ENCODE assay signal across 2 cellular contexts in the genomic region with DNA sequence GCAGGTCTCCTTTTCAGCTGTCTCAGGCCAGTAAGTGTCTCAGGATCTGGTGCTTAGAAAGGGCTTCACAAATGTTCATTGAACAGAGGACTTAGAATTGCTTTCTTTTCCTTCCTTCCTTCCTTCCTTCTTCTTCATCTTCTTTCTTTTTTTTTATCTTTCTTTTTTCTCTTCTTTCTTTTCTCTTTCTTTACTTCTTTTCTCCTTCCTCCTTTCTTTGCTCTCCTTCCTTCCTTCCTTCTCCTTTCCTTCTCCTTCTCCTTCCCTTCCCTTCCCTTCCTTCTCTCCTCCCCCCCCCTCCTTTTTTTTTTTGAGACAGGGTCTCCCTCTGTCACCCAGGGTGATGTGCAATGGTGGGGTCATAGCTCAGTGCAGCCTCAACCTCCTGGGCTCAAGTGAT.
TF ChIP-seq lines count a peak whose summit lies in the region.

No MANE protein-coding gene starts in this region.

TF ChIP-seq in H1, 55 proteins besides CTCF, POLR2A, EP300 and RAD21:
- TF ChIP-seq KDM5A (IDR thresholded peaks at IDR 0.05; ENCODE audit: low read length) (no peak), EZH2 (IDR thresholded peaks at IDR 0.05; ENCODE audit: low read depth, low read length, severe bottlenecking) (no peak), SIN3A (conservative IDR thresholded peaks at IDR 0.05 in 1 of 2, IDR thresholded peaks at IDR 0.05 in 1 of 2; ENCODE audit: low read depth in 1 of 2, low read length in 2 of 2) (no peak), YY1 (IDR thresholded peaks at IDR 0.05; ENCODE audit: low read depth, low read length) (no peak), POU5F1 (IDR thresholded peaks at IDR 0.05; ENCODE audit: low read depth, low read length) (no peak), CTBP2 (IDR thresholded peaks at IDR 0.05; ENCODE audit: borderline replicate concordance, insufficient read depth, insufficient read length, low read length) (no peak), EGR1 (IDR thresholded peaks at IDR 0.05; ENCODE audit: borderline replicate concordance, low read depth, low read length) (no peak), ASH2L (IDR thresholded peaks at IDR 0.05; ENCODE audit: low read length) (no peak), JUND (IDR thresholded peaks at IDR 0.05; ENCODE audit: low read length) (no peak), TCF12 (IDR thresholded peaks at IDR 0.05; ENCODE audit: low read depth, low read length) (no peak)
- TF ChIP-seq, protein P1, sequence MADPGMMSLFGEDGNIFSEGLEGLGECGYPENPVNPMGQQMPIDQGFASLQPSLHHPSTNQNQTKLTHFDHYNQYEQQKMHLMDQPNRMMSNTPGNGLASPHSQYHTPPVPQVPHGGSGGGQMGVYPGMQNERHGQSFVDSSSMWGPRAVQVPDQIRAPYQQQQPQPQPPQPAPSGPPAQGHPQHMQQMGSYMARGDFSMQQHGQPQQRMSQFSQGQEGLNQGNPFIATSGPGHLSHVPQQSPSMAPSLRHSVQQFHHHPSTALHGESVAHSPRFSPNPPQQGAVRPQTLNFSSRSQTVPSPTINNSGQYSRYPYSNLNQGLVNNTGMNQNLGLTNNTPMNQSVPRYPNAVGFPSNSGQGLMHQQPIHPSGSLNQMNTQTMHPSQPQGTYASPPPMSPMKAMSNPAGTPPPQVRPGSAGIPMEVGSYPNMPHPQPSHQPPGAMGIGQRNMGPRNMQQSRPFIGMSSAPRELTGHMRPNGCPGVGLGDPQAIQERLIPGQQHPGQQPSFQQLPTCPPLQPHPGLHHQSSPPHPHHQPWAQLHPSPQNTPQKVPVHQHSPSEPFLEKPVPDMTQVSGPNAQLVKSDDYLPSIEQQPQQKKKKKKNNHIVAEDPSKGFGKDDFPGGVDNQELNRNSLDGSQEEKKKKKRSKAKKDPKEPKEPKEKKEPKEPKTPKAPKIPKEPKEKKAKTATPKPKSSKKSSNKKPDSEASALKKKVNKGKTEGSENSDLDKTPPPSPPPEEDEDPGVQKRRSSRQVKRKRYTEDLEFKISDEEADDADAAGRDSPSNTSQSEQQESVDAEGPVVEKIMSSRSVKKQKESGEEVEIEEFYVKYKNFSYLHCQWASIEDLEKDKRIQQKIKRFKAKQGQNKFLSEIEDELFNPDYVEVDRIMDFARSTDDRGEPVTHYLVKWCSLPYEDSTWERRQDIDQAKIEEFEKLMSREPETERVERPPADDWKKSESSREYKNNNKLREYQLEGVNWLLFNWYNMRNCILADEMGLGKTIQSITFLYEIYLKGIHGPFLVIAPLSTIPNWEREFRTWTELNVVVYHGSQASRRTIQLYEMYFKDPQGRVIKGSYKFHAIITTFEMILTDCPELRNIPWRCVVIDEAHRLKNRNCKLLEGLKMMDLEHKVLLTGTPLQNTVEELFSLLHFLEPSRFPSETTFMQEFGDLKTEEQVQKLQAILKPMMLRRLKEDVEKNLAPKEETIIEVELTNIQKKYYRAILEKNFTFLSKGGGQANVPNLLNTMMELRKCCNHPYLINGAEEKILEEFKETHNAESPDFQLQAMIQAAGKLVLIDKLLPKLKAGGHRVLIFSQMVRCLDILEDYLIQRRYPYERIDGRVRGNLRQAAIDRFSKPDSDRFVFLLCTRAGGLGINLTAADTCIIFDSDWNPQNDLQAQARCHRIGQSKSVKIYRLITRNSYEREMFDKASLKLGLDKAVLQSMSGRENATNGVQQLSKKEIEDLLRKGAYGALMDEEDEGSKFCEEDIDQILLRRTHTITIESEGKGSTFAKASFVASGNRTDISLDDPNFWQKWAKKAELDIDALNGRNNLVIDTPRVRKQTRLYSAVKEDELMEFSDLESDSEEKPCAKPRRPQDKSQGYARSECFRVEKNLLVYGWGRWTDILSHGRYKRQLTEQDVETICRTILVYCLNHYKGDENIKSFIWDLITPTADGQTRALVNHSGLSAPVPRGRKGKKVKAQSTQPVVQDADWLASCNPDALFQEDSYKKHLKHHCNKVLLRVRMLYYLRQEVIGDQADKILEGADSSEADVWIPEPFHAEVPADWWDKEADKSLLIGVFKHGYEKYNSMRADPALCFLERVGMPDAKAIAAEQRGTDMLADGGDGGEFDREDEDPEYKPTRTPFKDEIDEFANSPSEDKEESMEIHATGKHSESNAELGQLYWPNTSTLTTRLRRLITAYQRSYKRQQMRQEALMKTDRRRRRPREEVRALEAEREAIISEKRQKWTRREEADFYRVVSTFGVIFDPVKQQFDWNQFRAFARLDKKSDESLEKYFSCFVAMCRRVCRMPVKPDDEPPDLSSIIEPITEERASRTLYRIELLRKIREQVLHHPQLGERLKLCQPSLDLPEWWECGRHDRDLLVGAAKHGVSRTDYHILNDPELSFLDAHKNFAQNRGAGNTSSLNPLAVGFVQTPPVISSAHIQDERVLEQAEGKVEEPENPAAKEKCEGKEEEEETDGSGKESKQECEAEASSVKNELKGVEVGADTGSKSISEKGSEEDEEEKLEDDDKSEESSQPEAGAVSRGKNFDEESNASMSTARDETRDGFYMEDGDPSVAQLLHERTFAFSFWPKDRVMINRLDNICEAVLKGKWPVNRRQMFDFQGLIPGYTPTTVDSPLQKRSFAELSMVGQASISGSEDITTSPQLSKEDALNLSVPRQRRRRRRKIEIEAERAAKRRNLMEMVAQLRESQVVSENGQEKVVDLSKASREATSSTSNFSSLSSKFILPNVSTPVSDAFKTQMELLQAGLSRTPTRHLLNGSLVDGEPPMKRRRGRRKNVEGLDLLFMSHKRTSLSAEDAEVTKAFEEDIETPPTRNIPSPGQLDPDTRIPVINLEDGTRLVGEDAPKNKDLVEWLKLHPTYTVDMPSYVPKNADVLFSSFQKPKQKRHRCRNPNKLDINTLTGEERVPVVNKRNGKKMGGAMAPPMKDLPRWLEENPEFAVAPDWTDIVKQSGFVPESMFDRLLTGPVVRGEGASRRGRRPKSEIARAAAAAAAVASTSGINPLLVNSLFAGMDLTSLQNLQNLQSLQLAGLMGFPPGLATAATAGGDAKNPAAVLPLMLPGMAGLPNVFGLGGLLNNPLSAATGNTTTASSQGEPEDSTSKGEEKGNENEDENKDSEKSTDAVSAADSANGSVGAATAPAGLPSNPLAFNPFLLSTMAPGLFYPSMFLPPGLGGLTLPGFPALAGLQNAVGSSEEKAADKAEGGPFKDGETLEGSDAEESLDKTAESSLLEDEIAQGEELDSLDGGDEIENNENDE (IDR thresholded peaks at IDR 0.05; ENCODE audit: insufficient replicate concordance, low read length), result no peak

TF ChIP-seq in SK-N-SH, 30 proteins besides CTCF, POLR2A, EP300 and RAD21:
- TF ChIP-seq TEAD4 (IDR thresholded peaks at IDR 0.05; ENCODE audit: borderline replicate concordance, insufficient read depth) (no peak), RCOR1 (IDR thresholded peaks at IDR 0.05; ENCODE audit: low read length) (no peak), MEF2A (IDR thresholded peaks at IDR 0.05; ENCODE audit: borderline replicate concordance, low read depth) (no peak), SIN3A (IDR thresholded peaks at IDR 0.05; ENCODE audit: borderline replicate concordance, low read depth, low read length) (no peak), TCF12 (IDR thresholded peaks at IDR 0.05) (no peak), CHD2 (IDR thresholded peaks at IDR 0.05; ENCODE audit: low read length, partially characterized antibody) (no peak), FOXM1 (IDR thresholded peaks at IDR 0.05; ENCODE audit: low read depth) (no peak), FOXJ3 (CRISPR knock-in tag; IDR thresholded peaks at IDR 0.05) (no peak), SMC3 (IDR thresholded peaks at IDR 0.05; ENCODE audit: low read depth, low read length) (no peak), RXRA (IDR thresholded peaks at IDR 0.05; ENCODE audit: borderline replicate concordance, low read depth) (no peak), POLR2AphosphoS5 (IDR thresholded peaks at IDR 0.05; ENCODE audit: low read depth, low read length) (no peak)
- TF ChIP-seq, protein P2, sequence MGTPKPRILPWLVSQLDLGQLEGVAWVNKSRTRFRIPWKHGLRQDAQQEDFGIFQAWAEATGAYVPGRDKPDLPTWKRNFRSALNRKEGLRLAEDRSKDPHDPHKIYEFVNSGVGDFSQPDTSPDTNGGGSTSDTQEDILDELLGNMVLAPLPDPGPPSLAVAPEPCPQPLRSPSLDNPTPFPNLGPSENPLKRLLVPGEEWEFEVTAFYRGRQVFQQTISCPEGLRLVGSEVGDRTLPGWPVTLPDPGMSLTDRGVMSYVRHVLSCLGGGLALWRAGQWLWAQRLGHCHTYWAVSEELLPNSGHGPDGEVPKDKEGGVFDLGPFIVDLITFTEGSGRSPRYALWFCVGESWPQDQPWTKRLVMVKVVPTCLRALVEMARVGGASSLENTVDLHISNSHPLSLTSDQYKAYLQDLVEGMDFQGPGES (IDR thresholded peaks at IDR 0.05; ENCODE audit: low read depth, low read length), result no peak
- TF ChIP-seq, protein P3, sequence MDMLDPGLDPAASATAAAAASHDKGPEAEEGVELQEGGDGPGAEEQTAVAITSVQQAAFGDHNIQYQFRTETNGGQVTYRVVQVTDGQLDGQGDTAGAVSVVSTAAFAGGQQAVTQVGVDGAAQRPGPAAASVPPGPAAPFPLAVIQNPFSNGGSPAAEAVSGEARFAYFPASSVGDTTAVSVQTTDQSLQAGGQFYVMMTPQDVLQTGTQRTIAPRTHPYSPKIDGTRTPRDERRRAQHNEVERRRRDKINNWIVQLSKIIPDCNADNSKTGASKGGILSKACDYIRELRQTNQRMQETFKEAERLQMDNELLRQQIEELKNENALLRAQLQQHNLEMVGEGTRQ (IDR thresholded peaks at IDR 0.05; ENCODE audit: borderline replicate concordance, low read depth, low read length), result no peak
- TF ChIP-seq, protein P4, sequence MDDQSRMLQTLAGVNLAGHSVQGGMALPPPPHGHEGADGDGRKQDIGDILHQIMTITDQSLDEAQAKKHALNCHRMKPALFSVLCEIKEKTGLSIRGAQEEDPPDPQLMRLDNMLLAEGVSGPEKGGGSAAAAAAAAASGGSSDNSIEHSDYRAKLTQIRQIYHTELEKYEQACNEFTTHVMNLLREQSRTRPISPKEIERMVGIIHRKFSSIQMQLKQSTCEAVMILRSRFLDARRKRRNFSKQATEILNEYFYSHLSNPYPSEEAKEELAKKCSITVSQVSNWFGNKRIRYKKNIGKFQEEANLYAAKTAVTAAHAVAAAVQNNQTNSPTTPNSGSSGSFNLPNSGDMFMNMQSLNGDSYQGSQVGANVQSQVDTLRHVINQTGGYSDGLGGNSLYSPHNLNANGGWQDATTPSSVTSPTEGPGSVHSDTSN (IDR thresholded peaks at IDR 0.05), result no peak
